ENCODE assay signal across 16 cellular contexts in genomic region chr12:132487311-132487741, GRCh38. TPM values are rescaled to one million over a fixed set of nuclear protein-coding genes. Genes with fewer than 3 reads are reported as not detected.
A peak's percentile ranks its signal among the peaks of the same experiment; 100 is the strongest.
DNase-seq lines count a peak whose midpoint lies in the region; ATAC-seq, FAIRE-seq and TF ChIP-seq lines count a peak whose summit lies in the region.
"Had no signal": no experiment of that assay in that cellular context is flagged by ENCODE, and none has a peak within 500 bp of the region (broad histone marks: within the 10 kb centered on the region; RNA-seq: fewer than 3 reads in every experiment).

No MANE protein-coding gene starts in this region.

- FAIRE-seq in GM12878 (lab: Jason Lieb, UNC), result no peak

- no peaks in the 10 kb centered on the region for H3K9me3 Mint-ChIP-seq in activated T-cell treated with anti-CD3 and anti-CD28 coated beads, Interleukin-2, amount 50 U/mL, for 72 hours
- no peaks in the 10 kb centered on the region for H3K9me3 Mint-ChIP-seq in IgD-negative memory B cell

- H3K14ac ChIP-seq in neuronal stem cell (ENCODE audit: low read length), result no peak overlapping the region
- H3K14ac ChIP-seq in trophoblast cell (ENCODE audit: low read length), result no peak overlapping the region

- peak overlapping the region; percentile 24 for H2BK12ac ChIP-seq in neuronal stem cell (ENCODE audit: low read length)
- H2BK12ac ChIP-seq in trophoblast cell (ENCODE audit: low read length), result no peak overlapping the region

- H3K36me3 Mint-ChIP-seq in activated T-cell treated with anti-CD3 and anti-CD28 coated beads, Interleukin-2, amount 50 U/mL, for 72 hours (ENCODE audit: insufficient read depth in 2 of 2), result peaks cover 1 to 2% of the 10 kb centered on the region in 2 donors
- H3K36me3 Mint-ChIP-seq in IgD-negative memory B cell, result no peaks in the 10 kb centered on the region

- no peak overlapping the region for H3K23ac ChIP-seq in neuronal stem cell (ENCODE audit: low read depth, low read length, poor library complexity)
- H3K23ac ChIP-seq in trophoblast cell (ENCODE audit: low read length), result no peak overlapping the region

- TF ChIP-seq EP300 in GM12878 (IDR thresholded peaks at IDR 0.05; ENCODE audit: borderline replicate concordance in 1 of 2, control insufficient read depth in 1 of 2, low read depth in 2 of 2, low read length in 2 of 2), result no peak

- H3K79me1 ChIP-seq in neuronal stem cell (ENCODE audit: low read depth, low read length) (peaks cover 15% of the 10 kb centered on the region), trophoblast cell (ENCODE audit: low read length) (peaks cover 4% of the 10 kb centered on the region)

- H4K91ac ChIP-seq in neuronal stem cell (ENCODE audit: low read depth, low read length, poor library complexity), result no peak overlapping the region
- no peak overlapping the region for H4K91ac ChIP-seq in trophoblast cell (ENCODE audit: low read depth, low read length)

- peak overlapping the region; percentile 2 for H2BK15ac ChIP-seq in neuronal stem cell (ENCODE audit: low read length)

- RAD21 ChIA-PET in GM12878 (lab: Charles Lee; ENCODE audit: unreplicated experiment), result no interaction called here

- no TSS peak for BruUV-seq in GM12878 (replicated peaks; lab: Mats Ljungman, UMichigan)

- peaks cover 46% of the 10 kb centered on the region for H3K4me1 Mint-ChIP-seq in activated T-cell treated with anti-CD3 and anti-CD28 coated beads, Interleukin-2, amount 50 U/mL, for 72 hours (ENCODE audit: low read depth)
- peaks cover 17 to 35% (median 29%) of the 10 kb centered on the region in 3 donors for H3K4me1 Mint-ChIP-seq in IgD-negative memory B cell

- POLR2A ChIA-PET in GM12878 (lab: Charles Lee), result no interaction called here

- in situ Hi-C loops in GM12878 (cut with MboI), result no loop called here

- H3K18ac ChIP-seq in neuronal stem cell (ENCODE audit: low read length) (peak overlapping the region; percentile 48), trophoblast cell (ENCODE audit: low read length) (no peak overlapping the region)

- H3K27ac ChIP-seq in GM12878 (ENCODE audit: control insufficient read depth, insufficient read depth) (no peak overlapping the region), neuronal stem cell (replicated peaks; ENCODE audit: low read length) (no peak overlapping the region), trophoblast cell (ENCODE audit: low read depth, low read length) (no peak overlapping the region)

- H3K9me3 ChIP-seq in GM12878 (replicated peaks; ENCODE audit: control insufficient read depth, insufficient read depth, low read length) (no peaks in the 10 kb centered on the region), neuronal stem cell (replicated peaks in 1 of 2; ENCODE audit: control insufficient read depth in 2 of 2, insufficient read depth in 1 of 2, low read depth in 1 of 2, low read length in 2 of 2) (peaks cover 0 to 5% of the 10 kb centered on the region in 2 donors), trophoblast cell (ENCODE audit: insufficient read depth, low read depth, low read length) (peaks cover 9% of the 10 kb centered on the region)
- H3K9me3 ChIP-seq: mucosa of descending colon, Peyer's patch had no signal

- CTCF ChIA-PET in GM12878 (lab: Yijun Ruan, JAX), result no interaction called here

- H3K4me3 ChIP-seq in GM12878 (no peak overlapping the region), neuronal stem cell (ENCODE audit: low read length in 2 of 2) (no peak overlapping the region), trophoblast cell (ENCODE audit: low read depth, low read length) (no peak overlapping the region)
- H3K4me3 ChIP-seq: mucosa of descending colon, Peyer's patch had no signal

- H3K27me3 Mint-ChIP-seq in activated T-cell treated with anti-CD3 and anti-CD28 coated beads, Interleukin-2, amount 50 U/mL, for 72 hours (ENCODE audit: low read depth), result no peaks in the 10 kb centered on the region
- H3K27me3 Mint-ChIP-seq in IgD-negative memory B cell, result no peaks in the 10 kb centered on the region

- TF ChIP-seq RAD21 in GM12878 (IDR thresholded peaks at IDR 0.05; ENCODE audit: insufficient read depth, low read depth, low read length), result no peak

- SMC1A ChIA-PET in GM12878 (lab: Charles Lee; ENCODE audit: uncharacterized antibody, unreplicated experiment), result no interaction called here

- no peak for ATAC-seq in activated T-cell treated with anti-CD3 and anti-CD28 coated beads, Interleukin-2, amount 50 U/mL, for 72 hours (replicated peaks in 1 of 2)
- ATAC-seq in GM12878 (no peak), GM19455 (IDR thresholded peaks at IDR 0.05; ENCODE audit: unreplicated experiment) (no peak)
- ATAC-seq: mucosa of descending colon had no signal

- intact Hi-C loops in GM12878 (cut with micrococcal nuclease; ENCODE audit: unreplicated experiment), result no loop called here

- TF ChIP-seq POLR2A in GM12878 (IDR thresholded peaks at IDR 0.05; ENCODE audit: low read depth, low read length), result no peak

- H2AFZ ChIP-seq in GM12878 (ENCODE audit: control insufficient read depth, low read depth, low read length) (no peak overlapping the region), neuronal stem cell (ENCODE audit: low read length) (no peak overlapping the region), trophoblast cell (ENCODE audit: insufficient read depth, low read length, poor library complexity) (no peak overlapping the region)

- H3K4me1 ChIP-seq in GM12878 (ENCODE audit: control insufficient read depth, insufficient read depth, low read length) (peaks cover 30% of the 10 kb centered on the region), neuronal stem cell (ENCODE audit: control insufficient read depth in 2 of 2, insufficient read depth in 1 of 2, low read depth in 1 of 2, low read length in 2 of 2) (peaks cover 10 to 16% of the 10 kb centered on the region in 2 donors), trophoblast cell (ENCODE audit: control insufficient read depth in 1 of 2, insufficient read depth in 2 of 2, low read length in 2 of 2) (peaks cover 11 to 20% of the 10 kb centered on the region in 2 experiments)

- H4K8ac ChIP-seq in neuronal stem cell (ENCODE audit: low read depth, low read length), result no peak overlapping the region
- no peak overlapping the region for H4K8ac ChIP-seq in trophoblast cell (ENCODE audit: low read depth, low read length)

- peak overlapping the region; percentile 87 to 89 for H3K4me3 Mint-ChIP-seq in activated T-cell treated with anti-CD3 and anti-CD28 coated beads, Interleukin-2, amount 50 U/mL, for 72 hours
- H3K4me3 Mint-ChIP-seq in IgD-negative memory B cell, result peak overlapping the region; percentile 65 to 97 (median 84)

- WGBS in GM12878 (ENCODE audit: insufficient coverage, insufficient replicate concordance, low lambda C conversion rate, missing lambda C conversion rate), result 41% methylated on average over 14 of the region's 14 CpGs
- no CpG with 5 or more reads among the region's 14 CpGs for WGBS in neuronal stem cell (ENCODE audit: extremely low coverage in 2 of 2, insufficient read length in 2 of 2, insufficient replicate concordance in 1 of 2), 2 donors
- no CpG with 5 or more reads among the region's 14 CpGs for WGBS in trophoblast cell (ENCODE audit: extremely low coverage, insufficient coverage, insufficient read length)

- H4K12ac ChIP-seq in trophoblast cell (ENCODE audit: low read depth, low read length), result no peak overlapping the region

- no peaks in the 10 kb centered on the region for H3K27me3 ChIP-seq in GM12878 (replicated peaks in 1 of 2; ENCODE audit: control insufficient read depth in 2 of 2, insufficient read depth in 2 of 2, low read length in 1 of 2)
- H3K27me3 ChIP-seq in neuronal stem cell (ENCODE audit: control insufficient read depth in 3 of 3, insufficient read depth in 3 of 3, low read depth in 1 of 3, low read length in 3 of 3), result peaks cover 0 to 54% (median 19%) of the 10 kb centered on the region in 3 experiments
- peaks cover 16% of the 10 kb centered on the region for H3K27me3 ChIP-seq in trophoblast cell (ENCODE audit: insufficient read depth, low read length)
- H3K27me3 ChIP-seq: Peyer's patch had no signal

- H3K4ac ChIP-seq in neuronal stem cell (ENCODE audit: low read length), result no peak overlapping the region
- H3K4ac ChIP-seq in trophoblast cell (ENCODE audit: low read depth, low read length), result no peak overlapping the region

- TF ChIP-seq CTCF in GM12878 (IDR thresholded peaks at IDR 0.05 in 2 of 3, conservative IDR thresholded peaks at IDR 0.05 in 1 of 3; ENCODE audit: control insufficient read depth in 2 of 3, extremely low read depth in 1 of 3, insufficient read depth in 1 of 3, low read depth in 3 of 3, low read length in 3 of 3), result no peak

- DNase-seq in activated T-cell treated with anti-CD3 and anti-CD28 coated beads, Interleukin-2, amount 50 U/mL, for 72 hours, result no peak
- no peak for DNase-seq in activated T-cell treated with anti-CD3 and anti-CD28 coated beads, Interleukin-2, amount 50 U/mL, for 48 hours
- DNase-seq in GM12878 (ENCODE audit: low read depth, low spot score) (no peak), neuronal stem cell (ENCODE audit: low spot score) (no peak), trophoblast cell (no peak), NCI-H774 (lab: John Stamatoyannopoulos, UW) (no peak)
- DNase-seq: activated CD4-positive, alpha-beta T cell treated with anti-CD3 and anti-CD28 coated beads, Interleukin-2, amount 50 U/mL, for 48 hours; GF-D8; islet precursor cell; MM.1S; mucosa of descending colon; NCI-H2227 treated with DMSO at 0.1 percent for 48 hours; Peyer's patch; stimulated activated CD4-positive, alpha-beta T cell treated with anti-CD3 and anti-CD28 coated beads, Interleukin-2, amount 100 ng/mL, for 24 hours had no signal

- H3K27ac Mint-ChIP-seq in activated T-cell treated with anti-CD3 and anti-CD28 coated beads, Interleukin-2, amount 50 U/mL, for 72 hours, result no peak overlapping the region
- peak overlapping the region in 2 of 3 donors; percentile 73 to 92 for H3K27ac Mint-ChIP-seq in IgD-negative memory B cell

- H3K79me2 ChIP-seq in GM12878 (ENCODE audit: control insufficient read depth, insufficient read depth, low read length), result peaks cover 17% of the 10 kb centered on the region
- H3K79me2 ChIP-seq in trophoblast cell (ENCODE audit: control insufficient read depth, insufficient read depth, low read length, poor library complexity), result peaks cover 6% of the 10 kb centered on the region

- H3K36me3 ChIP-seq in GM12878 (ENCODE audit: control insufficient read depth in 2 of 2, insufficient read depth in 2 of 2, low read length in 1 of 2) (no peaks in the 10 kb centered on the region), neuronal stem cell (replicated peaks in 1 of 2; ENCODE audit: control insufficient read depth in 2 of 2, insufficient read depth in 2 of 2, low read length in 2 of 2) (peaks cover 0 to 8% of the 10 kb centered on the region in 2 donors), trophoblast cell (ENCODE audit: control insufficient read depth in 1 of 2, insufficient read depth in 2 of 2, low read length in 2 of 2) (peaks cover 0 to 3% of the 10 kb centered on the region in 2 experiments)
- H3K36me3 ChIP-seq: Peyer's patch had no signal

- peak overlapping the region; percentile 75 for H2AK5ac ChIP-seq in neuronal stem cell (ENCODE audit: low read depth, low read length)
- H2AK5ac ChIP-seq in trophoblast cell (ENCODE audit: low read length), result no peak overlapping the region

- H2BK120ac ChIP-seq in neuronal stem cell (ENCODE audit: low read depth, low read length), result no peak overlapping the region
- no peak overlapping the region for H2BK120ac ChIP-seq in trophoblast cell (ENCODE audit: insufficient read depth, low read length, poor library complexity)

- H3K4me2 ChIP-seq in GM12878 (ENCODE audit: control insufficient read depth, insufficient read depth) (no peak overlapping the region; the same call in 1 of the 2 replicates), neuronal stem cell (ENCODE audit: insufficient read depth, low read length, poor library complexity, severe bottlenecking) (no peak overlapping the region), trophoblast cell (ENCODE audit: low read length) (no peak overlapping the region)

- H2BK5ac ChIP-seq in neuronal stem cell (ENCODE audit: low read length) (no peak overlapping the region), trophoblast cell (ENCODE audit: low read depth, low read length, poor library complexity) (no peak overlapping the region)

- H3K9ac ChIP-seq in GM12878 (ENCODE audit: control insufficient read depth, insufficient read depth, low read length) (no peak overlapping the region), neuronal stem cell (ENCODE audit: low read depth, low read length, poor library complexity) (no peak overlapping the region), trophoblast cell (ENCODE audit: low read length) (no peak overlapping the region)

- no peaks in the 10 kb centered on the region for H4K20me1 ChIP-seq in GM12878 (ENCODE audit: control insufficient read depth, insufficient read depth)

RNA-seq across cellular contexts. Expression of gene FBRSL1, which starts 2.6 kb away (rescaled TPM):
- 10 to 100 TPM; 37.0 to 42.7 TPM for total RNA-seq in activated T-cell treated with anti-CD3 and anti-CD28 coated beads, Interleukin-2, amount 50 U/mL, for 72 hours
- 6.8 TPM for polyA plus RNA-seq in IgD-negative memory B cell
- total RNA-seq in GM12878 (2013; cell fraction: nucleolus; rRNA removed), result 30.6 and 38.6 TPM in 2 replicates
- 4.5 and 6.3 TPM in 2 replicates for total RNA-seq in GM12878 (2014; rRNA removed)
- total RNA-seq in GM12878 (2014; rRNA removed; fragmentation: Illumina TruSeq; extraction: Trizol), result 2.0 and 6.7 TPM in 2 replicates
- total RNA-seq in GM12878 (2021), result 53.4 and 55.1 TPM in 2 replicates
- 34.4 TPM for polyA plus RNA-seq in GM12878 (2011; ENCODE audit: low read depth)
- 0.40 and 0.81 TPM in 2 replicates for polyA plus RNA-seq in GM12878 (2011; rRNA removed)
- polyA plus RNA-seq in GM12878 (2011; cell fraction: cytosol; rRNA removed), result 2.6 and 7.9 TPM in 2 replicates
- polyA plus RNA-seq in GM12878 (2011; cell fraction: nucleus; rRNA removed), result 17.0 and 38.4 TPM in 2 replicates
- 21.0 and 21.8 TPM in 2 replicates for polyA plus RNA-seq in GM12878 (2012)
- polyA plus RNA-seq in GM12878 (2014; fragmentation: Illumina TruSeq; extraction: Trizol), result 1.1 and 12.3 TPM in 2 replicates
- under 1 TPM; 0.19 to 0.58 TPM for polyA plus RNA-seq in GM12878 (2014; fragmentation: Nextera tagmentation; extraction: Ambion mirVana)
- 19.9 and 29.3 TPM in 2 replicates for polyA plus RNA-seq in GM12878 (2014; rRNA removed)
- polyA plus RNA-seq in GM12878 (2016; fragmentation: Nextera tagmentation; extraction: Ambion mirVana), result 1 to 10 TPM; 1.4 to 1.9 TPM
- polyA minus RNA-seq in GM12878 (2011; rRNA and poly(A)+ RNA removed), result 0.59 and 2.1 TPM in 2 replicates
- 7.5 and 13.1 TPM in 2 replicates for polyA minus RNA-seq in GM12878 (2011; cell fraction: cytosol; rRNA and poly(A)+ RNA removed)
- polyA minus RNA-seq in GM12878 (2011; cell fraction: nucleus; rRNA and poly(A)+ RNA removed), result 2.8 and 6.9 TPM in 2 replicates
- polyA plus RNA-seq in neuronal stem cell (2013, experiment 1 of 2), result 61.7 TPM
- 70.1 TPM for polyA plus RNA-seq in neuronal stem cell (2013, experiment 2 of 2)
- polyA plus RNA-seq in trophoblast cell (2013), result 64.1 and 68.4 TPM in 2 replicates
